ENCODE assay signal across 2 cellular contexts in the genomic region with DNA sequence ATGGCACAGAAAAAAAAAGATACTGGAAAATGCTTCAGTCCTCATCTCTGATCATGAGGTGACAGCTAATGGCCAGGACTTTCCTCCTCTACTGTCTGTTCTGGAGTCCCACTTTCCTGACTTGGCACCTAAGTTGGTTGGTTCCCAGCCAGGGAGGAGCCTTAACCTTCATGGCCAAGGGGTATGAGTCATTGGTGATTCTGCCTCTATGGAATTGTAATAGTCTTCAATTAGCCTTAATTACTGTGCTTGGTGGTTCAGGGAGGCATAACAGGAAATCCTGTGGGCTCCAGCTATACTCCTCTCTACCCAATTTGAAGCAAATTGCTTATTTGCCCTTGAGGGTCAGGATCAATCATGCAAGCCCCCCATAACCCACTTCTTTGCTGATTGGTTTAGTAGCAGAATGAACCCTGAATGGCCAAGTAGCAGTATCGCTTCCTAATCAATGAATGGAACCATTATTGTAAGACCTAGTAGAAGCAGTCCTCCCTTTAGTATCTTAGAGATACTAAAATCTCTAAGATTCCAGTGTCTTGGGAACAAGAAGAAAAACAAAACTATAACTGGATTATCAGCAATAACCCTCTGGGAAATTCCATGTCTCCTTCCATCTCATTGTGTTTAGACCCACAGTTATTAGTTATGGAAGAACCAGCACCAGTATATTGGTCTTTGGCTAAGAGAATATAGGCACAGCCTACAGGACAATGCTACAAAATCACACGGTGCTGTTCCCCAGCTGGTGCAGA.
A peak's percentile ranks its signal among the peaks of the same experiment; 100 is the strongest.
TF ChIP-seq lines count a peak whose summit lies in the region.

No MANE protein-coding gene starts in this region.

TF ChIP-seq in HCT116, 20 proteins besides CTCF, POLR2A, EP300 and RAD21:
- no peak for TF ChIP-seq ZNF274 (IDR thresholded peaks at IDR 0.05; ENCODE audit: low read depth, low read length)
- peak; percentile 73 for TF ChIP-seq SP1 (IDR thresholded peaks at IDR 0.05; ENCODE audit: low read depth)
- no peak for TF ChIP-seq TCF7L2 (IDR thresholded peaks at IDR 0.05; ENCODE audit: borderline replicate concordance, extremely low read depth, insufficient read depth, insufficient read length)
- no peak for TF ChIP-seq EZH2 (IDR thresholded peaks at IDR 0.05)
- peak; percentile 79 for TF ChIP-seq JUND (IDR thresholded peaks at IDR 0.05)
- TF ChIP-seq, protein P1, sequence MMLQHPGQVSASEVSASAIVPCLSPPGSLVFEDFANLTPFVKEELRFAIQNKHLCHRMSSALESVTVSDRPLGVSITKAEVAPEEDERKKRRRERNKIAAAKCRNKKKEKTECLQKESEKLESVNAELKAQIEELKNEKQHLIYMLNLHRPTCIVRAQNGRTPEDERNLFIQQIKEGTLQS (IDR thresholded peaks at IDR 0.05): no peak
- no peak; the same call in 1 of the 2 replicates for TF ChIP-seq CBX3 (IDR thresholded peaks at IDR 0.05; ENCODE audit: low read depth)
- no peak for TF ChIP-seq ZFX (IDR thresholded peaks at IDR 0.05)
- TF ChIP-seq CEBPB (IDR thresholded peaks at IDR 0.05; ENCODE audit: low read depth): peak; percentile 23; the same call in 1 of the 2 replicates
- TF ChIP-seq FOSL1 (IDR thresholded peaks at IDR 0.05; ENCODE audit: low read depth): peak; percentile 87
- TF ChIP-seq SRF (IDR thresholded peaks at IDR 0.05; ENCODE audit: low read depth): 0 out of 2 replicates have a peak, but pooled peaks have one; percentile 28
- no peak for TF ChIP-seq YY1 (IDR thresholded peaks at IDR 0.05; ENCODE audit: extremely low read depth, insufficient replicate concordance, low read depth, low read length)
- TF ChIP-seq, protein P2, sequence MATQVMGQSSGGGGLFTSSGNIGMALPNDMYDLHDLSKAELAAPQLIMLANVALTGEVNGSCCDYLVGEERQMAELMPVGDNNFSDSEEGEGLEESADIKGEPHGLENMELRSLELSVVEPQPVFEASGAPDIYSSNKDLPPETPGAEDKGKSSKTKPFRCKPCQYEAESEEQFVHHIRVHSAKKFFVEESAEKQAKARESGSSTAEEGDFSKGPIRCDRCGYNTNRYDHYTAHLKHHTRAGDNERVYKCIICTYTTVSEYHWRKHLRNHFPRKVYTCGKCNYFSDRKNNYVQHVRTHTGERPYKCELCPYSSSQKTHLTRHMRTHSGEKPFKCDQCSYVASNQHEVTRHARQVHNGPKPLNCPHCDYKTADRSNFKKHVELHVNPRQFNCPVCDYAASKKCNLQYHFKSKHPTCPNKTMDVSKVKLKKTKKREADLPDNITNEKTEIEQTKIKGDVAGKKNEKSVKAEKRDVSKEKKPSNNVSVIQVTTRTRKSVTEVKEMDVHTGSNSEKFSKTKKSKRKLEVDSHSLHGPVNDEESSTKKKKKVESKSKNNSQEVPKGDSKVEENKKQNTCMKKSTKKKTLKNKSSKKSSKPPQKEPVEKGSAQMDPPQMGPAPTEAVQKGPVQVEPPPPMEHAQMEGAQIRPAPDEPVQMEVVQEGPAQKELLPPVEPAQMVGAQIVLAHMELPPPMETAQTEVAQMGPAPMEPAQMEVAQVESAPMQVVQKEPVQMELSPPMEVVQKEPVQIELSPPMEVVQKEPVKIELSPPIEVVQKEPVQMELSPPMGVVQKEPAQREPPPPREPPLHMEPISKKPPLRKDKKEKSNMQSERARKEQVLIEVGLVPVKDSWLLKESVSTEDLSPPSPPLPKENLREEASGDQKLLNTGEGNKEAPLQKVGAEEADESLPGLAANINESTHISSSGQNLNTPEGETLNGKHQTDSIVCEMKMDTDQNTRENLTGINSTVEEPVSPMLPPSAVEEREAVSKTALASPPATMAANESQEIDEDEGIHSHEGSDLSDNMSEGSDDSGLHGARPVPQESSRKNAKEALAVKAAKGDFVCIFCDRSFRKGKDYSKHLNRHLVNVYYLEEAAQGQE (IDR thresholded peaks at IDR 0.05; ENCODE audit: low read depth): no peak
- TF ChIP-seq EGR1 (IDR thresholded peaks at IDR 0.05; ENCODE audit: low read depth): no peak
- TF ChIP-seq, protein P3, sequence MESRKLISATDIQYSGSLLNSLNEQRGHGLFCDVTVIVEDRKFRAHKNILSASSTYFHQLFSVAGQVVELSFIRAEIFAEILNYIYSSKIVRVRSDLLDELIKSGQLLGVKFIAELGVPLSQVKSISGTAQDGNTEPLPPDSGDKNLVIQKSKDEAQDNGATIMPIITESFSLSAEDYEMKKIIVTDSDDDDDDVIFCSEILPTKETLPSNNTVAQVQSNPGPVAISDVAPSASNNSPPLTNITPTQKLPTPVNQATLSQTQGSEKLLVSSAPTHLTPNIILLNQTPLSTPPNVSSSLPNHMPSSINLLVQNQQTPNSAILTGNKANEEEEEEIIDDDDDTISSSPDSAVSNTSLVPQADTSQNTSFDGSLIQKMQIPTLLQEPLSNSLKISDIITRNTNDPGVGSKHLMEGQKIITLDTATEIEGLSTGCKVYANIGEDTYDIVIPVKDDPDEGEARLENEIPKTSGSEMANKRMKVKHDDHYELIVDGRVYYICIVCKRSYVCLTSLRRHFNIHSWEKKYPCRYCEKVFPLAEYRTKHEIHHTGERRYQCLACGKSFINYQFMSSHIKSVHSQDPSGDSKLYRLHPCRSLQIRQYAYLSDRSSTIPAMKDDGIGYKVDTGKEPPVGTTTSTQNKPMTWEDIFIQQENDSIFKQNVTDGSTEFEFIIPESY (IDR thresholded peaks at IDR 0.05; ENCODE audit: extremely low read depth, insufficient replicate concordance, low read length): no peak
- TF ChIP-seq, protein P4, sequence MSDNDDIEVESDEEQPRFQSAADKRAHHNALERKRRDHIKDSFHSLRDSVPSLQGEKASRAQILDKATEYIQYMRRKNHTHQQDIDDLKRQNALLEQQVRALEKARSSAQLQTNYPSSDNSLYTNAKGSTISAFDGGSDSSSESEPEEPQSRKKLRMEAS (IDR thresholded peaks at IDR 0.05): peak; percentile 17; the same call in 1 of the 2 replicates
- TF ChIP-seq ELF1 (IDR thresholded peaks at IDR 0.05; ENCODE audit: borderline replicate concordance, low read depth): no peak
- no peak for TF ChIP-seq EZH2phosphoT487 (IDR thresholded peaks at IDR 0.05; ENCODE audit: borderline replicate concordance)
- TF ChIP-seq POLR2AphosphoS5 (IDR thresholded peaks at IDR 0.05; ENCODE audit: low read depth, low read length): peak; percentile 39; the same call in 1 of the 2 replicates
- TF ChIP-seq SIN3A (IDR thresholded peaks at IDR 0.05; ENCODE audit: low read depth): peak; percentile 44; the same call in 1 of the 2 replicates
TF ChIP-seq in HCT116: peak in this region for 8.

TF ChIP-seq in SK-N-SH, 30 proteins besides CTCF, POLR2A, EP300 and RAD21 (continues in another document):
- peak; percentile 95 for TF ChIP-seq NFIC (IDR thresholded peaks at IDR 0.05; ENCODE audit: borderline replicate concordance)
- TF ChIP-seq SMC3 (IDR thresholded peaks at IDR 0.05; ENCODE audit: low read depth, low read length): no peak
- peak; percentile 70; the same call in 1 of the 2 replicates for TF ChIP-seq POLR2AphosphoS5 (IDR thresholded peaks at IDR 0.05; ENCODE audit: low read depth, low read length)
- TF ChIP-seq TEAD4 (IDR thresholded peaks at IDR 0.05; ENCODE audit: borderline replicate concordance, insufficient read depth): peak; percentile 75
- peak; percentile 91 for TF ChIP-seq FOSL2 (IDR thresholded peaks at IDR 0.05; ENCODE audit: borderline replicate concordance, low read depth)
- no peak for TF ChIP-seq GABPA (IDR thresholded peaks at IDR 0.05; ENCODE audit: low read depth)
- peak; percentile 82 for TF ChIP-seq TCF12 (IDR thresholded peaks at IDR 0.05)
- TF ChIP-seq, protein P5, sequence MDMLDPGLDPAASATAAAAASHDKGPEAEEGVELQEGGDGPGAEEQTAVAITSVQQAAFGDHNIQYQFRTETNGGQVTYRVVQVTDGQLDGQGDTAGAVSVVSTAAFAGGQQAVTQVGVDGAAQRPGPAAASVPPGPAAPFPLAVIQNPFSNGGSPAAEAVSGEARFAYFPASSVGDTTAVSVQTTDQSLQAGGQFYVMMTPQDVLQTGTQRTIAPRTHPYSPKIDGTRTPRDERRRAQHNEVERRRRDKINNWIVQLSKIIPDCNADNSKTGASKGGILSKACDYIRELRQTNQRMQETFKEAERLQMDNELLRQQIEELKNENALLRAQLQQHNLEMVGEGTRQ (IDR thresholded peaks at IDR 0.05; ENCODE audit: borderline replicate concordance, low read depth, low read length): no peak
- TF ChIP-seq MEF2A (IDR thresholded peaks at IDR 0.05; ENCODE audit: borderline replicate concordance, low read depth): no peak
- no peak for TF ChIP-seq ELF1 (IDR thresholded peaks at IDR 0.05)
- TF ChIP-seq, protein P6, sequence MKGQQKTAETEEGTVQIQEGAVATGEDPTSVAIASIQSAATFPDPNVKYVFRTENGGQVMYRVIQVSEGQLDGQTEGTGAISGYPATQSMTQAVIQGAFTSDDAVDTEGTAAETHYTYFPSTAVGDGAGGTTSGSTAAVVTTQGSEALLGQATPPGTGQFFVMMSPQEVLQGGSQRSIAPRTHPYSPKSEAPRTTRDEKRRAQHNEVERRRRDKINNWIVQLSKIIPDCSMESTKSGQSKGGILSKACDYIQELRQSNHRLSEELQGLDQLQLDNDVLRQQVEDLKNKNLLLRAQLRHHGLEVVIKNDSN (IDR thresholded peaks at IDR 0.05; ENCODE audit: borderline replicate concordance, low read depth): no peak
- TF ChIP-seq TAF1 (IDR thresholded peaks at IDR 0.05; ENCODE audit: borderline replicate concordance, low read depth, low read length): no peak
- TF ChIP-seq MXI1 (IDR thresholded peaks at IDR 0.05; ENCODE audit: low read depth, low read length): no peak
- no peak for TF ChIP-seq CHD2 (IDR thresholded peaks at IDR 0.05; ENCODE audit: low read length, partially characterized antibody)
- TF ChIP-seq FOXJ3 (CRISPR knock-in tag; IDR thresholded peaks at IDR 0.05): no peak
- TF ChIP-seq RFX5 (IDR thresholded peaks at IDR 0.05; ENCODE audit: low read length): no peak
- no peak for TF ChIP-seq YY1 (IDR thresholded peaks at IDR 0.05; ENCODE audit: low read depth)
- TF ChIP-seq RXRA (IDR thresholded peaks at IDR 0.05; ENCODE audit: borderline replicate concordance, low read depth): peak; percentile 74; the same call in 1 of the 2 replicates
- TF ChIP-seq, protein P7, sequence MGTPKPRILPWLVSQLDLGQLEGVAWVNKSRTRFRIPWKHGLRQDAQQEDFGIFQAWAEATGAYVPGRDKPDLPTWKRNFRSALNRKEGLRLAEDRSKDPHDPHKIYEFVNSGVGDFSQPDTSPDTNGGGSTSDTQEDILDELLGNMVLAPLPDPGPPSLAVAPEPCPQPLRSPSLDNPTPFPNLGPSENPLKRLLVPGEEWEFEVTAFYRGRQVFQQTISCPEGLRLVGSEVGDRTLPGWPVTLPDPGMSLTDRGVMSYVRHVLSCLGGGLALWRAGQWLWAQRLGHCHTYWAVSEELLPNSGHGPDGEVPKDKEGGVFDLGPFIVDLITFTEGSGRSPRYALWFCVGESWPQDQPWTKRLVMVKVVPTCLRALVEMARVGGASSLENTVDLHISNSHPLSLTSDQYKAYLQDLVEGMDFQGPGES (IDR thresholded peaks at IDR 0.05; ENCODE audit: low read depth, low read length): no peak
- TF ChIP-seq JUND (IDR thresholded peaks at IDR 0.05): peak; percentile 93
- peak; percentile 72; the same call in 1 of the 2 replicates for TF ChIP-seq FOXM1 (IDR thresholded peaks at IDR 0.05; ENCODE audit: low read depth)
- no peak for TF ChIP-seq NRF1 (IDR thresholded peaks at IDR 0.05; ENCODE audit: low read depth, low read length)
- TF ChIP-seq GATA2 (CRISPR knock-in tag; IDR thresholded peaks at IDR 0.05): no peak
- no peak for TF ChIP-seq RCOR1 (IDR thresholded peaks at IDR 0.05; ENCODE audit: low read length)
- TF ChIP-seq, protein P4 (IDR thresholded peaks at IDR 0.05; ENCODE audit: low read depth): peak; percentile 53; the same call in 1 of the 2 replicates
- TF ChIP-seq, protein P8, sequence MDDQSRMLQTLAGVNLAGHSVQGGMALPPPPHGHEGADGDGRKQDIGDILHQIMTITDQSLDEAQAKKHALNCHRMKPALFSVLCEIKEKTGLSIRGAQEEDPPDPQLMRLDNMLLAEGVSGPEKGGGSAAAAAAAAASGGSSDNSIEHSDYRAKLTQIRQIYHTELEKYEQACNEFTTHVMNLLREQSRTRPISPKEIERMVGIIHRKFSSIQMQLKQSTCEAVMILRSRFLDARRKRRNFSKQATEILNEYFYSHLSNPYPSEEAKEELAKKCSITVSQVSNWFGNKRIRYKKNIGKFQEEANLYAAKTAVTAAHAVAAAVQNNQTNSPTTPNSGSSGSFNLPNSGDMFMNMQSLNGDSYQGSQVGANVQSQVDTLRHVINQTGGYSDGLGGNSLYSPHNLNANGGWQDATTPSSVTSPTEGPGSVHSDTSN (IDR thresholded peaks at IDR 0.05): peak; percentile 60
- TF ChIP-seq, protein P2 (IDR thresholded peaks at IDR 0.05; ENCODE audit: low read depth, low read length): 0 out of 2 replicates have a peak, but pooled peaks have one; percentile 27
- no peak for TF ChIP-seq SIN3A (IDR thresholded peaks at IDR 0.05; ENCODE audit: borderline replicate concordance, low read depth, low read length)
- TF ChIP-seq, protein P3 (IDR thresholded peaks at IDR 0.05; ENCODE audit: borderline replicate concordance, low read depth): no peak
